Comparison of ENCODE assay signal across 14 cellular contexts in genomic region chr1:230271396-230272035, GRCh38.
DNase-seq lines count a peak whose midpoint lies in the region; ATAC-seq and TF ChIP-seq lines count a peak whose summit lies in the region.
"Had no signal": no experiment of that assay in that cellular context is flagged by ENCODE, and none has a peak within 500 bp of the region (broad histone marks: within the 10 kb centered on the region; RNA-seq: fewer than 3 reads in every experiment).

No MANE protein-coding gene starts in this region.

- H3K9me3 ChIP-seq in CD8-positive, alpha-beta memory T cell (ENCODE audit: low read length): no peaks in the 10 kb centered on the region
- H3K9me3 ChIP-seq: tibial nerve had no signal

- H3K4me1 ChIP-seq in CD8-positive, alpha-beta memory T cell (ENCODE audit: insufficient read depth, low read length): peaks cover 11% of the 10 kb centered on the region

- H3K4me3 ChIP-seq in CD8-positive, alpha-beta memory T cell (ENCODE audit: low read length): no peak overlapping the region
- H3K4me3 ChIP-seq: tibial nerve had no signal

- H3K27me3 Mint-ChIP-seq in CD8-positive, alpha-beta memory T cell: no peaks in the 10 kb centered on the region
- no peaks in the 10 kb centered on the region for H3K27me3 Mint-ChIP-seq in activated T-helper 2 cell treated with anti-CD3 and anti-CD28 coated beads, Interferon-gamma antibody, Interleukin-2, Interleukin-4, amounts not matched to agents 10 μg/mL and 5 μg/mL and 100 μg/mL, durations not matched to agents 14 hours and 24 hours and 36 hours (ENCODE audit: low read depth)
- peaks cover 5% of the 10 kb centered on the region for H3K27me3 Mint-ChIP-seq in nephron progenitor cell (ENCODE audit: low read depth, poor library complexity)

- POLR2A ChIA-PET in CD8-positive, alpha-beta memory T cell (lab: Charles Lee): no interaction called here

- H3K36me3 ChIP-seq in CD8-positive, alpha-beta memory T cell (ENCODE audit: insufficient read depth, low read length): peaks cover 3% of the 10 kb centered on the region

- peaks cover 0 to 39% (median 8%) of the 10 kb centered on the region in 3 donors for H3K36me3 Mint-ChIP-seq in CD8-positive, alpha-beta memory T cell
- H3K36me3 Mint-ChIP-seq in activated T-helper 2 cell treated with anti-CD3 and anti-CD28 coated beads, Interferon-gamma antibody, Interleukin-2, Interleukin-4, amounts not matched to agents 10 μg/mL and 5 μg/mL and 100 μg/mL, durations not matched to agents 14 hours and 24 hours and 36 hours (ENCODE audit: low read depth): peaks cover 15% of the 10 kb centered on the region
- H3K36me3 Mint-ChIP-seq in nephron progenitor cell (ENCODE audit: low read depth): peaks cover 29% of the 10 kb centered on the region

- H3K27me3 ChIP-seq in CD8-positive, alpha-beta memory T cell (ENCODE audit: insufficient read depth, low read length, poor library complexity, severe bottlenecking): no peaks in the 10 kb centered on the region
- H3K27me3 ChIP-seq: tibial nerve had no signal

- no peak overlapping the region for H3K27ac ChIP-seq in CD8-positive, alpha-beta memory T cell (ENCODE audit: low read depth, low read length)
- H3K27ac ChIP-seq: 22Rv1 had no signal

- intact Hi-C loops in activated T-helper 2 cell treated with anti-CD3 and anti-CD28 coated beads, Interferon-gamma antibody, Interleukin-2, Interleukin-4, amounts not matched to agents 10 μg/mL and 5 μg/mL and 100 μg/mL, durations not matched to agents 14 hours and 24 hours and 36 hours (cut with micrococcal nuclease): loop anchor here (2.0 to 10.0 kb wide), 4 partner anchors 35 to 147 kb away; no protein-coding TSS in a partner anchor

- peaks cover 33 to 42% (median 37%) of the 10 kb centered on the region in 3 donors for H3K4me1 Mint-ChIP-seq in CD8-positive, alpha-beta memory T cell
- H3K4me1 Mint-ChIP-seq in activated T-helper 2 cell treated with anti-CD3 and anti-CD28 coated beads, Interferon-gamma antibody, Interleukin-2, Interleukin-4, amounts not matched to agents 10 μg/mL and 5 μg/mL and 100 μg/mL, durations not matched to agents 14 hours and 24 hours and 36 hours (ENCODE audit: low read depth): peaks cover 32% of the 10 kb centered on the region
- peaks cover 34% of the 10 kb centered on the region for H3K4me1 Mint-ChIP-seq in nephron progenitor cell

- ATAC-seq in GM21786 (IDR thresholded peaks at IDR 0.05; ENCODE audit: unreplicated experiment) (no peak), GM19324 (IDR thresholded peaks at IDR 0.05; ENCODE audit: low FRiP score, unreplicated experiment) (no peak)
- ATAC-seq: left colon had no signal

- no peaks in the 10 kb centered on the region for H3K9me3 Mint-ChIP-seq in CD8-positive, alpha-beta memory T cell
- H3K9me3 Mint-ChIP-seq in activated T-helper 2 cell treated with anti-CD3 and anti-CD28 coated beads, Interferon-gamma antibody, Interleukin-2, Interleukin-4, amounts not matched to agents 10 μg/mL and 5 μg/mL and 100 μg/mL, durations not matched to agents 14 hours and 24 hours and 36 hours: no peaks in the 10 kb centered on the region
- no peaks in the 10 kb centered on the region for H3K9me3 Mint-ChIP-seq in nephron progenitor cell

- DNase-seq in DMS153 (lab: John Stamatoyannopoulos, UW): peak; percentile 61
- DNase-seq in DMS153 treated with DMSO at 0.1 percent for 48 hours (lab: John Stamatoyannopoulos, UW; ENCODE audit: unreplicated experiment): no peak
- DNase-seq in CD8-positive, alpha-beta memory T cell: no peak
- DNase-seq in activated T-helper 2 cell treated with anti-CD3 and anti-CD28 coated beads, Interferon-gamma antibody, Interleukin-2, Interleukin-4, amounts not matched to agents 10 μg/mL and 5 μg/mL and 100 μg/mL, durations not matched to agents 14 hours and 24 hours and 36 hours (ENCODE audit: low spot score): no peak
- no peak for DNase-seq in nephron progenitor cell
- no peak for DNase-seq in foreskin melanocyte
- DNase-seq: glutamatergic neuron, left colon, MV-4-11, NCI-H446 had no signal

- peak overlapping the region in 3 of 7 donors; percentile 3 to 30 (median 16) for H3K4me3 Mint-ChIP-seq in CD8-positive, alpha-beta memory T cell
- H3K4me3 Mint-ChIP-seq in activated T-helper 2 cell treated with anti-CD3 and anti-CD28 coated beads, Interferon-gamma antibody, Interleukin-2, Interleukin-4, amounts not matched to agents 10 μg/mL and 5 μg/mL and 100 μg/mL, durations not matched to agents 14 hours and 24 hours and 36 hours (ENCODE audit: low read depth): no peak overlapping the region
- H3K4me3 Mint-ChIP-seq in nephron progenitor cell: no peak overlapping the region

- TF ChIP-seq CTCF in nephron progenitor cell (IDR thresholded peaks at IDR 0.05): no peak

- peak overlapping the region in 5 of 8 donors; percentile 27 to 87 (median 69) for H3K27ac Mint-ChIP-seq in CD8-positive, alpha-beta memory T cell
- H3K27ac Mint-ChIP-seq in activated T-helper 2 cell treated with anti-CD3 and anti-CD28 coated beads, Interferon-gamma antibody, Interleukin-2, Interleukin-4, amounts not matched to agents 10 μg/mL and 5 μg/mL and 100 μg/mL, durations not matched to agents 14 hours and 24 hours and 36 hours: peak overlapping the region; percentile 91
- H3K27ac Mint-ChIP-seq in nephron progenitor cell: peak overlapping the region; percentile 67

- CTCF ChIA-PET in CD8-positive, alpha-beta memory T cell (lab: Charles Lee): interaction anchor here (0.9 kb wide), 1 partner anchor 10 kb away, joined by 3 read pairs; no protein-coding TSS in a partner anchor
